In genomic region chr17:57048096-57048495, GRCh38 we compare ENCODE assay signal across 1 cellular context.
TF ChIP-seq lines count a peak whose summit lies in the region.

No MANE protein-coding gene starts in this region.

TF ChIP-seq in H1, 55 proteins besides CTCF, POLR2A, EP300 and RAD21 (continued from another document):
- TF ChIP-seq ATF2 (IDR thresholded peaks at IDR 0.05; ENCODE audit: low read length) (no peak), CTBP2 (IDR thresholded peaks at IDR 0.05; ENCODE audit: borderline replicate concordance, insufficient read depth, insufficient read length, low read length) (no peak), TAF1 (IDR thresholded peaks at IDR 0.05; ENCODE audit: low read depth, low read length) (no peak), RNF2 (IDR thresholded peaks at IDR 0.05; ENCODE audit: borderline replicate concordance, low read depth, low read length, missing control alignments, poor library complexity, severe bottlenecking) (no peak), SRF (IDR thresholded peaks at IDR 0.05; ENCODE audit: low read depth, low read length) (no peak), RFX5 (IDR thresholded peaks at IDR 0.05; ENCODE audit: borderline replicate concordance, low read depth, low read length) (no peak), JUN (IDR thresholded peaks at IDR 0.05; ENCODE audit: low read depth, low read length) (no peak), SP4 (IDR thresholded peaks at IDR 0.05; ENCODE audit: low read length) (no peak), TAF7 (optimal IDR thresholded peaks at IDR 0.05; ENCODE audit: borderline replicate concordance, low read depth, low read length) (no peak), CBX8 (IDR thresholded peaks at IDR 0.05; ENCODE audit: borderline replicate concordance, low read depth, low read length) (no peak), SP1 (IDR thresholded peaks at IDR 0.05; ENCODE audit: low read depth, low read length) (no peak), YY1 (IDR thresholded peaks at IDR 0.05; ENCODE audit: low read depth, low read length) (no peak), PHF8 (conservative IDR thresholded peaks at IDR 0.05; ENCODE audit: low read depth, low read length) (no peak), CEBPB (IDR thresholded peaks at IDR 0.05; ENCODE audit: low read depth, low read length) (no peak), NANOG (IDR thresholded peaks at IDR 0.05; ENCODE audit: insufficient read depth, low read depth, low read length, poor library complexity, severe bottlenecking) (no peak)
